8 cellular contexts compared by ENCODE assay signal in genomic region chr4:1715002-1715761, GRCh38. TPM values are rescaled to one million over a fixed set of nuclear protein-coding genes. Genes with fewer than 3 reads are reported as not detected.
DNase-seq lines count a peak whose midpoint lies in the region; ATAC-seq, FAIRE-seq and TF ChIP-seq lines count a peak whose summit lies in the region.

No MANE protein-coding gene starts in this region.

- intact Hi-C loops in activated naive CD4-positive, alpha-beta T cell treated with anti-CD3 and anti-CD28 coated beads for 36 hours (cut with micrococcal nuclease), result no loop called here
- intact Hi-C loops in K562 (cut with micrococcal nuclease), result no loop called here
- intact Hi-C loops in stomach (cut with DNase I; ENCODE audit: low total_unique reads), result no loop called here

- no peaks in the 10 kb centered on the region for H3K9me3 Mint-ChIP-seq in activated naive CD4-positive, alpha-beta T cell treated with anti-CD3 and anti-CD28 coated beads for 36 hours

- no peak for TF ChIP-seq EP300 in K562 (IDR thresholded peaks at IDR 0.05; ENCODE audit: low read length)
- no peak for TF ChIP-seq EP300 in stomach (IDR thresholded peaks at IDR 0.05)

- TF ChIP-seq RAD21 in K562 (CRISPR knock-in tag; conservative IDR thresholded peaks at IDR 0.05 in 1 of 2, IDR thresholded peaks at IDR 0.05 in 1 of 2), result no peak

- in situ Hi-C loops in K562 (cut with MboI), result no loop called here

- H3K36me3 ChIP-seq in NT2/D1 (ENCODE audit: insufficient read depth, insufficient read length, low read length) (peaks cover 49% of the 10 kb centered on the region), K562 (ENCODE audit: control insufficient read depth, insufficient read depth, low read length) (peaks cover 52% of the 10 kb centered on the region; the same call in 2 of the 3 replicates), stomach (peaks cover 0 to 32% (median 26%) of the 10 kb centered on the region in 4 donors)

- H3K9me1 ChIP-seq in K562 (ENCODE audit: control insufficient read depth, insufficient read depth, low read length), result no peaks in the 10 kb centered on the region

- H3K27ac ChIP-seq in K562 (ENCODE audit: extremely low read depth, low read depth, low read length) (peak overlapping the region; percentile 43; the same call in 1 of the 3 replicates), stomach (peak overlapping the region in 3 of 5 donors; percentile 39 to 100 (median 50))

- 67% methylated on average over 15 of the region's 16 CpGs for WGBS in K562 (ENCODE audit: insufficient coverage, low coverage, missing lambda C conversion rate)
- 58 to 74% (median 64%) methylated on average over 13 to 16 of the region's 16 CpGs for WGBS in stomach, 5 donors

- H3K4me2 ChIP-seq in K562 (ENCODE audit: insufficient read depth, low read length), result peak overlapping the region; percentile 98

- CTCF ChIA-PET in activated naive CD4-positive, alpha-beta T cell treated with anti-CD3 and anti-CD28 coated beads for 36 hours (lab: Charles Lee), result no interaction called here
- CTCF ChIA-PET in K562 (lab: Yijun Ruan, JAX; ENCODE audit: low intra/inter-chr PET ratio), result no interaction called here

- no peak overlapping the region for H3K4me3 ChIP-seq in NT2/D1 (ENCODE audit: insufficient read length, low read depth)
- peak overlapping the region; percentile 86; the same call in 1 of the 2 replicates for H3K4me3 ChIP-seq in K562
- H3K4me3 ChIP-seq in stomach, result no peak overlapping the region

- H3K27me3 ChIP-seq in NT2/D1 (ENCODE audit: insufficient read depth, insufficient read length), result no peaks in the 10 kb centered on the region
- no peaks in the 10 kb centered on the region for H3K27me3 ChIP-seq in K562 (ENCODE audit: control insufficient read depth in 2 of 2, insufficient read depth in 2 of 2, low read length in 2 of 2)
- H3K27me3 ChIP-seq in stomach, result no peaks in the 10 kb centered on the region

- peak overlapping the region; percentile 46 for H3K9ac ChIP-seq in NT2/D1 (ENCODE audit: insufficient read length, low read depth)
- H3K9ac ChIP-seq in K562 (ENCODE audit: insufficient read depth in 1 of 2, low read depth in 2 of 2, low read length in 2 of 2), result peak overlapping the region in 1 of 2 experiments; percentile 77; a peak in 2 of 4 replicates

- FAIRE-seq in K562 (lab: Jason Lieb, UNC), result peak; percentile 40

- no peak for DNase-seq in activated naive CD4-positive, alpha-beta T cell treated with anti-CD3 and anti-CD28 coated beads for 36 hours
- no peak for DNase-seq in activated naive CD4-positive, alpha-beta T cell treated with Interleukin-2 at 50 U/mL for 16 hours
- DNase-seq in NT2/D1 (ENCODE audit: low read depth, low spot score) (no peak), K562 (ENCODE audit: extremely low read depth in 1 of 4, low spot score in 3 of 4) (peak in 1 of 4 experiments; percentile 34), stomach (no peak), GM10266 (ENCODE audit: extremely low spot score) (no peak), EL (no peak)

- H4K20me1 ChIP-seq in K562 (replicated peaks; ENCODE audit: control insufficient read depth, insufficient read depth, low read length), result peaks cover 12% of the 10 kb centered on the region; the same call in 1 of the 2 replicates

- H3K4me1 Mint-ChIP-seq in activated naive CD4-positive, alpha-beta T cell treated with anti-CD3 and anti-CD28 coated beads for 36 hours (ENCODE audit: low read depth), result peaks cover 62% of the 10 kb centered on the region

- BruUV-seq in K562 (replicated peaks; lab: Mats Ljungman, UMichigan), result no TSS peak

- ATAC-seq in K562 (no peak), HG03280 (IDR thresholded peaks at IDR 0.05; ENCODE audit: unreplicated experiment) (no peak)

- POLR2A ChIA-PET in K562 (lab: Yijun Ruan, JAX), result interaction anchor here (0.6 to 2.1 kb wide), 4 partner anchors 15 to 97 kb away, joined by 3 to 7 read pairs (median 4); no protein-coding TSS in a partner anchor

- no peaks in the 10 kb centered on the region for H3K27me3 Mint-ChIP-seq in activated naive CD4-positive, alpha-beta T cell treated with anti-CD3 and anti-CD28 coated beads for 36 hours (ENCODE audit: low read depth)

- no peaks in the 10 kb centered on the region for H3K9me3 ChIP-seq in NT2/D1 (ENCODE audit: insufficient read depth, low read length)
- no peaks in the 10 kb centered on the region for H3K9me3 ChIP-seq in K562 (replicated peaks; ENCODE audit: control insufficient read depth, insufficient read depth, low read depth, low read length)
- no peaks in the 10 kb centered on the region for H3K9me3 ChIP-seq in stomach

- H3K4me1 ChIP-seq in NT2/D1 (ENCODE audit: insufficient read depth, insufficient read length) (peaks cover 8% of the 10 kb centered on the region), K562 (replicated peaks in 1 of 2; ENCODE audit: control insufficient read depth in 2 of 2, insufficient read depth in 2 of 2, low read length in 2 of 2) (peaks cover 22 to 77% of the 10 kb centered on the region in 2 experiments; a peak in 4 of 5 replicates), stomach (peaks cover 70 to 86% (median 81%) of the 10 kb centered on the region in 4 donors)

- H3K4me3 Mint-ChIP-seq in activated naive CD4-positive, alpha-beta T cell treated with anti-CD3 and anti-CD28 coated beads for 36 hours, result peak overlapping the region; percentile 98

- peaks cover 92% of the 10 kb centered on the region for H3K79me2 ChIP-seq in K562 (ENCODE audit: control insufficient read depth, insufficient read depth, low read length)

- TF ChIP-seq CTCF in K562 (IDR thresholded peaks at IDR 0.05 in 2 of 3, conservative IDR thresholded peaks at IDR 0.05 in 1 of 3; ENCODE audit: insufficient read depth in 2 of 3, low read depth in 1 of 3, low read length in 3 of 3) (no peak), stomach (IDR thresholded peaks at IDR 0.05) (no peak), GM10266 (IDR thresholded peaks at IDR 0.05; ENCODE audit: control insufficient read depth, insufficient read depth, low read depth, missing control alignments) (no peak)

- no peak overlapping the region for H2AFZ ChIP-seq in K562 (ENCODE audit: low read depth, low read length)

- peaks cover 46% of the 10 kb centered on the region for H3K36me3 Mint-ChIP-seq in activated naive CD4-positive, alpha-beta T cell treated with anti-CD3 and anti-CD28 coated beads for 36 hours (ENCODE audit: low read depth)

- H3K27ac Mint-ChIP-seq in activated naive CD4-positive, alpha-beta T cell treated with anti-CD3 and anti-CD28 coated beads for 36 hours, result peak overlapping the region; percentile 94

- no peak; the same call in 1 of the 2 replicates for TF ChIP-seq POLR2A in K562 (conservative IDR thresholded peaks at IDR 0.05)
- TF ChIP-seq POLR2A in stomach (IDR thresholded peaks at IDR 0.05), result no peak

RNA-seq across cellular contexts. Expression of gene SLBP, which starts 3.1 kb away (rescaled TPM):
- 10 to 100 TPM; 75.4 to 77.1 TPM for total RNA-seq in activated naive CD4-positive, alpha-beta T cell treated with anti-CD3 and anti-CD28 coated beads for 36 hours
- 30.7 and 52.5 TPM in 2 replicates for total RNA-seq in K562 (2011; cell fraction: chromatin; rRNA removed; ENCODE audit: low replicate concordance)
- total RNA-seq in K562 (2011; cell fraction: nucleolus; rRNA removed), result 27.1 and 28.9 TPM in 2 replicates
- 42.8 and 65.1 TPM in 2 replicates for total RNA-seq in K562 (2011; cell fraction: nucleoplasm; rRNA removed)
- total RNA-seq in K562 (2014; rRNA removed), result 185 and 221 TPM in 2 replicates
- 161 and 175 TPM in 2 replicates for total RNA-seq in K562 (2014; rRNA removed; fragmentation: Illumina TruSeq; extraction: Trizol)
- 148 and 164 TPM in 2 replicates for total RNA-seq in K562 (2015; rRNA removed; fragmentation: Illumina TruSeq; extraction: Trizol)
- total RNA-seq in K562 (2021), result 123 and 128 TPM in 2 replicates
- 121 and 191 TPM in 2 replicates for polyA plus RNA-seq in K562 (2011; rRNA removed)
- 86.2 and 92.0 TPM in 2 replicates for polyA plus RNA-seq in K562 (2011; cell fraction: cytosol; rRNA removed)
- 39.9 and 51.3 TPM in 2 replicates for polyA plus RNA-seq in K562 (2011; cell fraction: nucleus; rRNA removed)
- polyA plus RNA-seq in K562 (2012), result 91.7 and 104 TPM in 2 replicates
- polyA plus RNA-seq in K562 (2014; fragmentation: Illumina TruSeq; extraction: Trizol), result 171 and 214 TPM in 2 replicates
- polyA plus RNA-seq in K562 (2014; fragmentation: Nextera tagmentation; extraction: Ambion mirVana), result 10 to 100 TPM; 49.4 to 81.8 TPM
- polyA plus RNA-seq in K562 (2014; rRNA removed), result 157 and 162 TPM in 2 replicates
- 103 and 121 TPM in 2 replicates for polyA minus RNA-seq in K562 (2011; rRNA and poly(A)+ RNA removed)
- 51.2 and 63.8 TPM in 2 replicates for polyA minus RNA-seq in K562 (2011; cell fraction: cytosol; rRNA and poly(A)+ RNA removed)
- polyA minus RNA-seq in K562 (2011; cell fraction: nucleus; rRNA and poly(A)+ RNA removed), result 14.9 and 23.8 TPM in 2 replicates
- total RNA-seq in stomach, result 100 to 1,000 TPM in 3 of 5 donors, 10 to 100 TPM in 2; 28.3 to 163 (median 100) TPM
- polyA plus RNA-seq in stomach, result 10 to 100 TPM; 30.9 to 35.6 (median 32.5) TPM

RNA-seq across cellular contexts. Expression of gene TMEM129, which starts 5.9 kb away (rescaled TPM):
- total RNA-seq in activated naive CD4-positive, alpha-beta T cell treated with anti-CD3 and anti-CD28 coated beads for 36 hours, result 10 to 100 TPM; 19.0 to 19.8 TPM
- 25.4 and 79.9 TPM in 2 replicates for total RNA-seq in K562 (2011; cell fraction: chromatin; rRNA removed; ENCODE audit: low replicate concordance)
- total RNA-seq in K562 (2011; cell fraction: nucleolus; rRNA removed), result 85.2 and 91.1 TPM in 2 replicates
- 51.7 and 55.1 TPM in 2 replicates for total RNA-seq in K562 (2011; cell fraction: nucleoplasm; rRNA removed)
- total RNA-seq in K562 (2014; rRNA removed) (34.3 and 44.0 TPM in 2 replicates), K562 (2014; rRNA removed; fragmentation: Illumina TruSeq; extraction: Trizol) (5.8 and 7.8 TPM in 2 replicates), K562 (2015; rRNA removed; fragmentation: Illumina TruSeq; extraction: Trizol) (18.4 and 20.4 TPM in 2 replicates), K562 (2021) (40.0 and 40.3 TPM in 2 replicates), stomach (100 to 1,000 TPM in 2 of 5 donors, 10 to 100 TPM in 2, 1 to 10 TPM in 1; 9.9 to 171 (median 41.6) TPM)
- polyA plus RNA-seq in K562 (2011; rRNA removed) (17.9 and 28.9 TPM in 2 replicates), K562 (2014; fragmentation: Illumina TruSeq; extraction: Trizol) (18.8 and 24.3 TPM in 2 replicates), K562 (2014; fragmentation: Nextera tagmentation; extraction: Ambion mirVana) (under 1 TPM; 0.34 to 0.53 TPM), K562 (2014; rRNA removed) (42.9 and 47.2 TPM in 2 replicates), stomach (10 to 100 TPM; 13.7 to 29.9 (median 19.1) TPM)
- polyA plus RNA-seq in K562 (2011; cell fraction: cytosol; rRNA removed), result 37.3 and 93.7 TPM in 2 replicates
- polyA plus RNA-seq in K562 (2011; cell fraction: nucleus; rRNA removed), result 100 and 135 TPM in 2 replicates
- polyA plus RNA-seq in K562 (2012), result 23.2 and 37.4 TPM in 2 replicates
- polyA minus RNA-seq in K562 (2011; rRNA and poly(A)+ RNA removed), result 5.4 and 10.2 TPM in 2 replicates
- polyA minus RNA-seq in K562 (2011; cell fraction: cytosol; rRNA and poly(A)+ RNA removed), result 23.7 and 31.6 TPM in 2 replicates
- polyA minus RNA-seq in K562 (2011; cell fraction: nucleus; rRNA and poly(A)+ RNA removed), result 19.1 and 20.1 TPM in 2 replicates

RNA-seq across cellular contexts. Expression of gene TACC3, which starts 6.1 kb away (rescaled TPM):
- 100 to 1,000 TPM; 246 to 264 TPM for total RNA-seq in activated naive CD4-positive, alpha-beta T cell treated with anti-CD3 and anti-CD28 coated beads for 36 hours
- 114 and 225 TPM in 2 replicates for total RNA-seq in K562 (2011; cell fraction: chromatin; rRNA removed; ENCODE audit: low replicate concordance)
- 114 and 126 TPM in 2 replicates for total RNA-seq in K562 (2011; cell fraction: nucleolus; rRNA removed)
- total RNA-seq in K562 (2011; cell fraction: nucleoplasm; rRNA removed), result 94.5 and 103 TPM in 2 replicates
- 66.3 and 80.2 TPM in 2 replicates for total RNA-seq in K562 (2014; rRNA removed)
- total RNA-seq in K562 (2014; rRNA removed; fragmentation: Illumina TruSeq; extraction: Trizol), result 47.1 and 49.7 TPM in 2 replicates
- 52.1 and 55.6 TPM in 2 replicates for total RNA-seq in K562 (2015; rRNA removed; fragmentation: Illumina TruSeq; extraction: Trizol)
- total RNA-seq in K562 (2021), result 112 and 122 TPM in 2 replicates
- polyA plus RNA-seq in K562 (2011; rRNA removed), result 50.3 and 50.8 TPM in 2 replicates
- 45.2 and 61.0 TPM in 2 replicates for polyA plus RNA-seq in K562 (2011; cell fraction: cytosol; rRNA removed)
- polyA plus RNA-seq in K562 (2011; cell fraction: nucleus; rRNA removed), result 150 and 212 TPM in 2 replicates
- polyA plus RNA-seq in K562 (2012), result 93.9 and 100.0 TPM in 2 replicates
- 95.2 and 122 TPM in 2 replicates for polyA plus RNA-seq in K562 (2014; fragmentation: Illumina TruSeq; extraction: Trizol)
- 1 to 10 TPM; 1.9 to 2.8 TPM for polyA plus RNA-seq in K562 (2014; fragmentation: Nextera tagmentation; extraction: Ambion mirVana)
- polyA plus RNA-seq in K562 (2014; rRNA removed), result 90.1 and 102 TPM in 2 replicates
- polyA minus RNA-seq in K562 (2011; rRNA and poly(A)+ RNA removed), result 16.5 and 18.3 TPM in 2 replicates
- polyA minus RNA-seq in K562 (2011; cell fraction: cytosol; rRNA and poly(A)+ RNA removed), result 37.4 and 55.6 TPM in 2 replicates
- polyA minus RNA-seq in K562 (2011; cell fraction: nucleus; rRNA and poly(A)+ RNA removed), result 40.5 and 49.1 TPM in 2 replicates
- 10 to 100 TPM in 4 of 5 donors, 1 to 10 TPM in 1; 9.5 to 74.1 (median 30.9) TPM for total RNA-seq in stomach
- polyA plus RNA-seq in stomach, result 10 to 100 TPM in 2 of 3 donors, 1 to 10 TPM in 1; 7.2 to 22.7 (median 14.3) TPM

RNA-seq across cellular contexts. Expression of gene FAM53A, which starts 31.1 kb away (rescaled TPM):
- 1 to 10 TPM; 2.6 to 3.0 TPM for total RNA-seq in activated naive CD4-positive, alpha-beta T cell treated with anti-CD3 and anti-CD28 coated beads for 36 hours
- total RNA-seq in K562 (2011; cell fraction: chromatin; rRNA removed; ENCODE audit: low replicate concordance), result 3.4 and 8.9 TPM in 2 replicates
- total RNA-seq in K562 (2011; cell fraction: nucleolus; rRNA removed), result 2.8 and 3.7 TPM in 2 replicates
- 2.1 and 2.4 TPM in 2 replicates for total RNA-seq in K562 (2011; cell fraction: nucleoplasm; rRNA removed)
- total RNA-seq in K562 (2014; rRNA removed) (1.8 and 2.6 TPM in 2 replicates), K562 (2014; rRNA removed; fragmentation: Illumina TruSeq; extraction: Trizol) (0.76 TPM in 1 of 2 replicates, not detected in the other), K562 (2015; rRNA removed; fragmentation: Illumina TruSeq; extraction: Trizol) (1.1 TPM in 2 replicates), K562 (2021) (1.6 and 2.0 TPM in 2 replicates), stomach (under 1 TPM in 1 of 5 donors, not detected in 4; 0.73 TPM)
- polyA plus RNA-seq in K562 (2011; rRNA removed) (0.53 and 1.3 TPM in 2 replicates), K562 (2014; fragmentation: Illumina TruSeq; extraction: Trizol) (0.62 and 1.4 TPM in 2 replicates), K562 (2014; fragmentation: Nextera tagmentation; extraction: Ambion mirVana) (not detected), K562 (2014; rRNA removed) (1.4 and 2.7 TPM in 2 replicates), stomach (1 to 10 TPM; 1.4 to 2.8 (median 2.1) TPM)
- 1.7 and 2.5 TPM in 2 replicates for polyA plus RNA-seq in K562 (2011; cell fraction: cytosol; rRNA removed)
- 1.9 and 2.9 TPM in 2 replicates for polyA plus RNA-seq in K562 (2011; cell fraction: nucleus; rRNA removed)
- 1.4 and 2.1 TPM in 2 replicates for polyA plus RNA-seq in K562 (2012)
- 0.45 and 1.1 TPM in 2 replicates for polyA minus RNA-seq in K562 (2011; rRNA and poly(A)+ RNA removed)
- polyA minus RNA-seq in K562 (2011; cell fraction: cytosol; rRNA and poly(A)+ RNA removed), result 2.6 and 3.8 TPM in 2 replicates
- 1.00 and 1.8 TPM in 2 replicates for polyA minus RNA-seq in K562 (2011; cell fraction: nucleus; rRNA and poly(A)+ RNA removed)
